Comparison of ENCODE assay signal across 16 cellular contexts in genomic region chr19:18311495-18311894, GRCh38. TPM values are rescaled to one million over a fixed set of nuclear protein-coding genes. Genes with fewer than 3 reads are reported as not detected.
"Had no signal": no experiment of that assay in that cellular context is flagged by ENCODE, and none has a peak within 500 bp of the region (broad histone marks: within the 10 kb centered on the region; RNA-seq: fewer than 3 reads in every experiment).

No MANE protein-coding gene starts in this region.

- H3K27me3 ChIP-seq: heart left ventricle, left lung, sigmoid colon, suprapubic skin, upper lobe of right lung had no signal

- DNase-seq: activated CD4-positive, alpha-beta T cell treated with anti-CD3 and anti-CD28 coated beads for 4 hours; activated CD8-positive, alpha-beta memory T cell treated with anti-CD3 and anti-CD28 coated beads, Interleukin-2, amount 50 U/mL, for 4 hours; activated CD8-positive, alpha-beta T cell treated with anti-CD3 and anti-CD28 coated beads for 36 hours; activated naive CD4-positive, alpha-beta T cell; effector CD8-positive, alpha-beta T cell; heart left ventricle; islet precursor cell; left lung; nephron progenitor cell; sigmoid colon; stimulated activated CD4-positive, alpha-beta T cell treated with anti-CD3 and anti-CD28 coated beads, Interleukin-2, amount 100 ng/mL, for 48 hours; stimulated activated naive CD4-positive, alpha-beta T cell treated with Interleukin-2 at 50 U/mL for 16 hours; upper lobe of right lung had no signal

- H3K27ac ChIP-seq: coronary artery, heart left ventricle, left lung, sigmoid colon, suprapubic skin, upper lobe of right lung had no signal

- H3K4me3 ChIP-seq: coronary artery, heart left ventricle, left lung, sigmoid colon, suprapubic skin, upper lobe of right lung had no signal

- H3K9me3 ChIP-seq: heart left ventricle, left lung, sigmoid colon, suprapubic skin, upper lobe of right lung had no signal

- ATAC-seq: activated CD8-positive, alpha-beta T cell treated with anti-CD3 and anti-CD28 coated beads for 36 hours; heart left ventricle; left lung; upper lobe of right lung had no signal

RNA-seq across cellular contexts. Expression of gene IQCN, which starts 37.2 kb away (rescaled TPM):
- total RNA-seq: pulmonary artery endothelial cell had no signal
